ENCODE assay signal across 15 cellular contexts in the genomic region with DNA sequence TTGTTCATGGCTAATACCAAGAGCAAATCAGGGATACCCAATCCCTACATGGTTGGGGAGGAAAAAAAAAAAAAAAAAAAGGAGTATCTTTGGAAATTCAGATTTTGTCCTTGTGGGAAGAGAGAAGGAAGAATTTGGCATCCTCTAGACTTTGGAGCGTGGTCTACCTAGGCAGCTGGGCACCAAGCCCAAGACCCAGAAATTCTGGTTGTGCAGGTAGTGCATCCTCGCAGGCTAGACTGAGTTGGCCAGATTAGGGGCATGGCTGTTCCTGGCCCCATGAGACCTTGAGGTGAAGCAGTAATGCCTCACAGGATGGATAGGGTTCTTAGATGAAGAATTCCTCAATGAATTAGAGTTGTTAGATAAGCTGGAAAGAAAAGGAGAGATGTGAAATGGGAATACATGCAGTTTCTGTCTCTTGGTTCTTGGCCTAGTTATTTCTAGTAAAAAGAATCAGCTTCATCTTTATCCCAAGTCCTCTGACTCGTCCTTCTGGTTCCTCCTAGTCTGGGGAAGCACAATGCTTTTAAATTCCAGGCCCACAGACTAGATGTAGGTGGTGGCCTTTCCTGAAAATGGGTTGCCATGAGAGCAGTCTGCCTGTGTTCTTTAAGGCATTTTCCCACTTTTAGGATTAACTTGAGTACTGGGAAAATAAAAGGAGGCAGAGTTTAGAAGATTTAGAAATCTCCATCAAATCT.
DNase-seq lines count a peak whose midpoint lies in the region; ATAC-seq and TF ChIP-seq lines count a peak whose summit lies in the region.
"Had no signal": no experiment of that assay in that cellular context is flagged by ENCODE, and none has a peak within 500 bp of the region (broad histone marks: within the 10 kb centered on the region; RNA-seq: fewer than 3 reads in every experiment).

No MANE protein-coding gene starts in this region.

- no peak overlapping the region for H3K4me2 ChIP-seq in GM23338
- H3K4me2 ChIP-seq: BLaER1 treated with 17β-estradiol and CSF1 and Interleukin-3, amounts not matched to agents 10 nM and 100 nM had no signal

- H3K27ac ChIP-seq in left ventricle myocardium inferior (replicated peaks) (peak overlapping the region; percentile 58), body of pancreas (peak overlapping the region in 1 of 4 donors; percentile 66), prostate gland (peak overlapping the region; percentile 41 to 43), GM23338 (ENCODE audit: low read depth) (no peak overlapping the region), foreskin keratinocyte (no peak overlapping the region)
- H3K27ac ChIP-seq: BLaER1 treated with 17β-estradiol and CSF1 and Interleukin-3, amounts not matched to agents 10 nM and 100 nM had no signal

- H2AFZ ChIP-seq in GM23338, result no peak overlapping the region

- H3K27me3 ChIP-seq in left ventricle myocardium inferior (ENCODE audit: low read depth) (no peaks in the 10 kb centered on the region), body of pancreas (no peaks in the 10 kb centered on the region), prostate gland (replicated peaks; ENCODE audit: insufficient read depth) (no peaks in the 10 kb centered on the region), GM23338 (ENCODE audit: insufficient read depth) (no peaks in the 10 kb centered on the region), foreskin keratinocyte (no peaks in the 10 kb centered on the region)
- H3K27me3 ChIP-seq: BLaER1 treated with 17β-estradiol and CSF1 and Interleukin-3, amounts not matched to agents 10 nM and 100 nM had no signal

- DNase-seq in left ventricle myocardium inferior, result no peak
- no peak for DNase-seq in left ventricle myocardium superior
- peak; percentile 20 to 57 (median 27) for DNase-seq in body of pancreas
- DNase-seq in prostate gland (ENCODE audit: low spot score), result peak; percentile 58
- DNase-seq in GM23338 (ENCODE audit: low spot score), result no peak
- no peak for DNase-seq in foreskin keratinocyte
- no peak for DNase-seq in NCI-H1417 treated with DMSO at 0.1 percent for 48 hours (lab: John Stamatoyannopoulos, UW)
- no peak for DNase-seq in activated CD4-positive, alpha-beta memory T cell treated with anti-CD3 and anti-CD28 coated beads for 36 hours
- DNase-seq: NCI-H1048, NCI-H146, NCI-H2081 treated with DMSO at 0.1 percent for 48 hours, NCI-H510A treated with DMSO at 0.1 percent for 48 hours, NCI-H82 had no signal

- WGBS in body of pancreas, 2 donors, result 53 to 56% methylated on average over 3 of the region's 3 CpGs
- 39% methylated on average over 3 of the region's 3 CpGs for WGBS in prostate gland

- H3K4me1 ChIP-seq in left ventricle myocardium inferior, result peaks cover 70% of the 10 kb centered on the region
- peaks cover 39% of the 10 kb centered on the region for H3K4me1 ChIP-seq in body of pancreas
- H3K4me1 ChIP-seq in prostate gland (replicated peaks), result no peaks in the 10 kb centered on the region
- no peaks in the 10 kb centered on the region for H3K4me1 ChIP-seq in GM23338 (ENCODE audit: insufficient read depth)
- no peaks in the 10 kb centered on the region for H3K4me1 ChIP-seq in foreskin keratinocyte
- H3K4me1 ChIP-seq: BLaER1 treated with 17β-estradiol and CSF1 and Interleukin-3, amounts not matched to agents 10 nM and 100 nM; HAP-1 had no signal

- no peaks in the 10 kb centered on the region for H3K36me3 Mint-ChIP-seq in GM23338 (ENCODE audit: low read depth)
- H3K36me3 Mint-ChIP-seq in activated CD4-positive, alpha-beta memory T cell treated with anti-CD3 and anti-CD28 coated beads for 36 hours, result no peaks in the 10 kb centered on the region

- POLR2A ChIA-PET in activated CD4-positive, alpha-beta memory T cell treated with anti-CD3 and anti-CD28 coated beads for 36 hours (lab: Charles Lee), result no interaction called here

- ATAC-seq in left ventricle myocardium superior (no peak), body of pancreas (no peak), GM23338 (no peak), foreskin keratinocyte (no peak)

- TF ChIP-seq POLR2A in body of pancreas (IDR thresholded peaks at IDR 0.05) (no peak), prostate gland (IDR thresholded peaks at IDR 0.05) (no peak)

- no peak overlapping the region for H3K4me3 Mint-ChIP-seq in GM23338
- H3K4me3 Mint-ChIP-seq in activated CD4-positive, alpha-beta memory T cell treated with anti-CD3 and anti-CD28 coated beads for 36 hours, result no peak overlapping the region

- H3K27ac Mint-ChIP-seq in GM23338, result no peak overlapping the region
- H3K27ac Mint-ChIP-seq in activated CD4-positive, alpha-beta memory T cell treated with anti-CD3 and anti-CD28 coated beads for 36 hours, result no peak overlapping the region

- peaks cover 4% of the 10 kb centered on the region; the same call in 1 of the 2 replicates for H4K20me1 ChIP-seq in GM23338 (replicated peaks; ENCODE audit: insufficient read depth)
- H4K20me1 ChIP-seq: BLaER1 treated with 17β-estradiol and CSF1 and Interleukin-3, amounts not matched to agents 10 nM and 100 nM had no signal

- H3K9me3 Mint-ChIP-seq in GM23338, result no peaks in the 10 kb centered on the region
- H3K9me3 Mint-ChIP-seq in activated CD4-positive, alpha-beta memory T cell treated with anti-CD3 and anti-CD28 coated beads for 36 hours, result no peaks in the 10 kb centered on the region

- H3K9me3 ChIP-seq in left ventricle myocardium inferior (replicated peaks) (no peaks in the 10 kb centered on the region), body of pancreas (no peaks in the 10 kb centered on the region), prostate gland (no peaks in the 10 kb centered on the region)
- H3K9me3 ChIP-seq: BLaER1 treated with 17β-estradiol and CSF1 and Interleukin-3, amounts not matched to agents 10 nM and 100 nM; HAP-1 had no signal

- intact Hi-C loops in left ventricle myocardium inferior (cut with micrococcal nuclease) (no loop called here), left ventricle myocardium superior (cut with micrococcal nuclease) (no loop called here), body of pancreas (cut with DNase I) (no loop called here), prostate gland (cut with DNase I) (no loop called here)
- intact Hi-C loops in activated CD4-positive, alpha-beta memory T cell treated with anti-CD3 and anti-CD28 coated beads for 36 hours (cut with micrococcal nuclease), result no loop called here

- CTCF ChIA-PET in activated CD4-positive, alpha-beta memory T cell treated with anti-CD3 and anti-CD28 coated beads for 36 hours (lab: Charles Lee), result no interaction called here

- no peaks in the 10 kb centered on the region for H3K4me1 Mint-ChIP-seq in GM23338
- H3K4me1 Mint-ChIP-seq in activated CD4-positive, alpha-beta memory T cell treated with anti-CD3 and anti-CD28 coated beads for 36 hours (ENCODE audit: low read depth), result no peaks in the 10 kb centered on the region

- peaks cover 7% of the 10 kb centered on the region for H3K27me3 Mint-ChIP-seq in GM23338 (ENCODE audit: insufficient read depth, low read depth, poor library complexity)
- no peaks in the 10 kb centered on the region for H3K27me3 Mint-ChIP-seq in activated CD4-positive, alpha-beta memory T cell treated with anti-CD3 and anti-CD28 coated beads for 36 hours

- no peaks in the 10 kb centered on the region for H3K9me2 ChIP-seq in GM23338 (ENCODE audit: insufficient read depth)

- no peaks in the 10 kb centered on the region for H3K79me2 ChIP-seq in GM23338 (replicated peaks; ENCODE audit: insufficient read depth)

- H3K4me3 ChIP-seq in left ventricle myocardium inferior, result no peak overlapping the region
- no peak overlapping the region for H3K4me3 ChIP-seq in body of pancreas
- H3K4me3 ChIP-seq in prostate gland, result no peak overlapping the region
- H3K4me3 ChIP-seq in GM23338, result no peak overlapping the region
- H3K4me3 ChIP-seq: BLaER1 treated with 17β-estradiol and CSF1 and Interleukin-3, amounts not matched to agents 10 nM and 100 nM; HAP-1 had no signal

- TF ChIP-seq CTCF in left ventricle myocardium inferior (IDR thresholded peaks at IDR 0.05; ENCODE audit: borderline replicate concordance) (no peak), body of pancreas (IDR thresholded peaks at IDR 0.05) (no peak), prostate gland (IDR thresholded peaks at IDR 0.05) (no peak), GM23338 (conservative IDR thresholded peaks at IDR 0.05; ENCODE audit: low read depth in 2 of 2) (no peak), foreskin keratinocyte (conservative IDR thresholded peaks at IDR 0.05) (no peak)

- H3F3A ChIP-seq in GM23338 (replicated peaks; ENCODE audit: low read depth), result no peaks in the 10 kb centered on the region

- H3K36me3 ChIP-seq in left ventricle myocardium inferior, result peaks cover 5% of the 10 kb centered on the region
- H3K36me3 ChIP-seq in body of pancreas (replicated peaks in 1 of 2; ENCODE audit: insufficient read depth in 1 of 2, low read depth in 2 of 2), result no peaks in the 10 kb centered on the region
- no peaks in the 10 kb centered on the region for H3K36me3 ChIP-seq in prostate gland
- no peaks in the 10 kb centered on the region for H3K36me3 ChIP-seq in GM23338 (ENCODE audit: insufficient read depth)
- H3K36me3 ChIP-seq: BLaER1 treated with 17β-estradiol and CSF1 and Interleukin-3, amounts not matched to agents 10 nM and 100 nM; HAP-1 had no signal

TF ChIP-seq in GM23338, 12 proteins besides CTCF, POLR2A, EP300 and RAD21 (continues in another document):
- no peak for TF ChIP-seq JUNB (IDR thresholded peaks at IDR 0.05; ENCODE audit: unreplicated experiment)
- TF ChIP-seq, protein P1, sequence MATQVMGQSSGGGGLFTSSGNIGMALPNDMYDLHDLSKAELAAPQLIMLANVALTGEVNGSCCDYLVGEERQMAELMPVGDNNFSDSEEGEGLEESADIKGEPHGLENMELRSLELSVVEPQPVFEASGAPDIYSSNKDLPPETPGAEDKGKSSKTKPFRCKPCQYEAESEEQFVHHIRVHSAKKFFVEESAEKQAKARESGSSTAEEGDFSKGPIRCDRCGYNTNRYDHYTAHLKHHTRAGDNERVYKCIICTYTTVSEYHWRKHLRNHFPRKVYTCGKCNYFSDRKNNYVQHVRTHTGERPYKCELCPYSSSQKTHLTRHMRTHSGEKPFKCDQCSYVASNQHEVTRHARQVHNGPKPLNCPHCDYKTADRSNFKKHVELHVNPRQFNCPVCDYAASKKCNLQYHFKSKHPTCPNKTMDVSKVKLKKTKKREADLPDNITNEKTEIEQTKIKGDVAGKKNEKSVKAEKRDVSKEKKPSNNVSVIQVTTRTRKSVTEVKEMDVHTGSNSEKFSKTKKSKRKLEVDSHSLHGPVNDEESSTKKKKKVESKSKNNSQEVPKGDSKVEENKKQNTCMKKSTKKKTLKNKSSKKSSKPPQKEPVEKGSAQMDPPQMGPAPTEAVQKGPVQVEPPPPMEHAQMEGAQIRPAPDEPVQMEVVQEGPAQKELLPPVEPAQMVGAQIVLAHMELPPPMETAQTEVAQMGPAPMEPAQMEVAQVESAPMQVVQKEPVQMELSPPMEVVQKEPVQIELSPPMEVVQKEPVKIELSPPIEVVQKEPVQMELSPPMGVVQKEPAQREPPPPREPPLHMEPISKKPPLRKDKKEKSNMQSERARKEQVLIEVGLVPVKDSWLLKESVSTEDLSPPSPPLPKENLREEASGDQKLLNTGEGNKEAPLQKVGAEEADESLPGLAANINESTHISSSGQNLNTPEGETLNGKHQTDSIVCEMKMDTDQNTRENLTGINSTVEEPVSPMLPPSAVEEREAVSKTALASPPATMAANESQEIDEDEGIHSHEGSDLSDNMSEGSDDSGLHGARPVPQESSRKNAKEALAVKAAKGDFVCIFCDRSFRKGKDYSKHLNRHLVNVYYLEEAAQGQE (IDR thresholded peaks at IDR 0.05; ENCODE audit: unreplicated experiment), result no peak
- TF ChIP-seq ZNF114 (CRISPR knock-in tag; IDR thresholded peaks at IDR 0.05), result no peak

Comparison
In these comparisons a context has a peak if more than half of its experiments do, and no peak if none do; other contexts are left out.
1. DNase-seq: peak in body of pancreas (4 of 4) and prostate gland (single experiment); none in left ventricle myocardium inferior (single experiment), left ventricle myocardium superior (single experiment), GM23338 (single experiment), foreskin keratinocyte (0 of 2), NCI-H1417 treated with DMSO at 0.1 percent for 48 hours (single experiment) and activated CD4-positive, alpha-beta memory T cell treated with anti-CD3 and anti-CD28 coated beads for 36 hours (single experiment).
2. H3K27ac ChIP-seq: peak in left ventricle myocardium inferior (single experiment) and prostate gland (2 of 2); none in GM23338 (single experiment) and foreskin keratinocyte (single experiment).